ENCODE assay signal across 10 cellular contexts in genomic region chr21:41678016-41678935, GRCh38.
DNase-seq lines count a peak whose midpoint lies in the region; ATAC-seq, FAIRE-seq and TF ChIP-seq lines count a peak whose summit lies in the region.
"Had no signal": no experiment of that assay in that cellular context is flagged by ENCODE, and none has a peak within 500 bp of the region (broad histone marks: within the 10 kb centered on the region; RNA-seq: fewer than 3 reads in every experiment).

No MANE protein-coding gene starts in this region.

- H3K4me3 ChIP-seq in liver (ENCODE audit: low read depth in 1 of 3, low read length in 3 of 3) (no peak overlapping the region), foreskin fibroblast (ENCODE audit: low read depth in 1 of 2, low read length in 2 of 2) (no peak overlapping the region)

- H3K9ac ChIP-seq in liver (ENCODE audit: low read depth in 1 of 2, low read length in 2 of 2), result no peak overlapping the region

- H3K9me3 ChIP-seq in liver (ENCODE audit: control insufficient read depth in 4 of 4, low read length in 3 of 4), result no peaks in the 10 kb centered on the region

- H3K4me1 ChIP-seq in liver (ENCODE audit: control insufficient read depth in 4 of 4, insufficient read depth in 4 of 4, low read length in 3 of 4), result peaks cover 0 to 6% (median 2%) of the 10 kb centered on the region in 4 donors

- peak in 1 of 2 donors; percentile 13 for TF ChIP-seq RAD21 in liver (IDR thresholded peaks at IDR 0.05)

- peak overlapping the region; percentile 76; the same call in 1 of the 2 replicates for H3K27ac Mint-ChIP-seq in WTC11
- H3K27ac Mint-ChIP-seq: activated B cell treated with CpG ODN at 0.5 μM for 24 hours, B cell had no signal

- H3K36me3 ChIP-seq in liver (ENCODE audit: control insufficient read depth in 4 of 4, insufficient read depth in 3 of 4, low read depth in 1 of 4, low read length in 3 of 4), result no peaks in the 10 kb centered on the region

- H3K4me1 Mint-ChIP-seq in WTC11, result peaks cover 33% of the 10 kb centered on the region
- H3K4me1 Mint-ChIP-seq: activated B cell treated with CpG ODN at 0.5 μM for 24 hours, B cell had no signal

- intact Hi-C loops in posterior vena cava (cut with DNase I), result no loop called here

- H3K4me3 Mint-ChIP-seq in WTC11, result no peak overlapping the region
- H3K4me3 Mint-ChIP-seq: activated B cell treated with CpG ODN at 0.5 μM for 24 hours, B cell had no signal

- TF ChIP-seq CTCF in WTC11 (IDR thresholded peaks at IDR 0.05) (no peak), liver (IDR thresholded peaks at IDR 0.05; ENCODE audit: low read depth, low read length, missing input control) (no peak), foreskin fibroblast (IDR thresholded peaks at IDR 0.05; ENCODE audit: low read depth, low read length) (no peak)

- CTCF ChIA-PET in WTC11 (lab: Charles Lee), result interaction anchor here (0.8 to 2.5 kb wide), 8 partner anchors 9 to 138 kb away, joined by 3 to 11 read pairs (median 4); no protein-coding TSS in a partner anchor

- H3K27ac ChIP-seq in liver (ENCODE audit: low read depth in 1 of 2, low read length in 2 of 2), result peak overlapping the region; percentile 18 to 56

- 62% methylated on average over 17 of the region's 17 CpGs for WGBS in liver

- H3K9me3 Mint-ChIP-seq in WTC11, result peaks cover 3% of the 10 kb centered on the region; the same call in 1 of the 2 replicates
- H3K9me3 Mint-ChIP-seq: activated B cell treated with CpG ODN at 0.5 μM for 24 hours had no signal

- no peaks in the 10 kb centered on the region; the same call in 1 of the 2 replicates for H3K27me3 Mint-ChIP-seq in WTC11 (ENCODE audit: low read depth)

- FAIRE-seq in urothelium cell line (lab: Jason Lieb, UNC), result no peak

- DNase-seq in NCI-H2171 treated with DMSO at 0.1 percent for 48 hours (lab: John Stamatoyannopoulos, UW) (peak; percentile 26), NCI-H2171 (lab: John Stamatoyannopoulos, UW) (no peak), WTC11 (ENCODE audit: low spot score) (no peak), urothelium cell line (ENCODE audit: low spot score) (peak; percentile 17), foreskin fibroblast (no peak), posterior vena cava (ENCODE audit: low spot score) (no peak)
- DNase-seq in activated CD8-positive, alpha-beta memory T cell treated with anti-CD3 and anti-CD28 coated beads for 24 hours, result no peak
- DNase-seq: activated B cell treated with CpG ODN at 0.5 μM for 24 hours had no signal

- no peaks in the 10 kb centered on the region for H3K27me3 ChIP-seq in liver (ENCODE audit: control insufficient read depth in 4 of 4, insufficient read depth in 4 of 4, low read length in 3 of 4)

- H3K36me3 Mint-ChIP-seq in WTC11, result no peaks in the 10 kb centered on the region

- peak; percentile 24 for ATAC-seq in WTC11

- POLR2A ChIA-PET in WTC11 (lab: Charles Lee), result no interaction called here

TF ChIP-seq in WTC11, 78 proteins besides CTCF, POLR2A, EP300 and RAD21:
- TF ChIP-seq, protein P1, sequence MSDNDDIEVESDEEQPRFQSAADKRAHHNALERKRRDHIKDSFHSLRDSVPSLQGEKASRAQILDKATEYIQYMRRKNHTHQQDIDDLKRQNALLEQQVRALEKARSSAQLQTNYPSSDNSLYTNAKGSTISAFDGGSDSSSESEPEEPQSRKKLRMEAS (CRISPR knock-in tag; IDR thresholded peaks at IDR 0.05), result peak; percentile 65; the same call in 1 of the 2 replicates
- TF ChIP-seq, protein P2, sequence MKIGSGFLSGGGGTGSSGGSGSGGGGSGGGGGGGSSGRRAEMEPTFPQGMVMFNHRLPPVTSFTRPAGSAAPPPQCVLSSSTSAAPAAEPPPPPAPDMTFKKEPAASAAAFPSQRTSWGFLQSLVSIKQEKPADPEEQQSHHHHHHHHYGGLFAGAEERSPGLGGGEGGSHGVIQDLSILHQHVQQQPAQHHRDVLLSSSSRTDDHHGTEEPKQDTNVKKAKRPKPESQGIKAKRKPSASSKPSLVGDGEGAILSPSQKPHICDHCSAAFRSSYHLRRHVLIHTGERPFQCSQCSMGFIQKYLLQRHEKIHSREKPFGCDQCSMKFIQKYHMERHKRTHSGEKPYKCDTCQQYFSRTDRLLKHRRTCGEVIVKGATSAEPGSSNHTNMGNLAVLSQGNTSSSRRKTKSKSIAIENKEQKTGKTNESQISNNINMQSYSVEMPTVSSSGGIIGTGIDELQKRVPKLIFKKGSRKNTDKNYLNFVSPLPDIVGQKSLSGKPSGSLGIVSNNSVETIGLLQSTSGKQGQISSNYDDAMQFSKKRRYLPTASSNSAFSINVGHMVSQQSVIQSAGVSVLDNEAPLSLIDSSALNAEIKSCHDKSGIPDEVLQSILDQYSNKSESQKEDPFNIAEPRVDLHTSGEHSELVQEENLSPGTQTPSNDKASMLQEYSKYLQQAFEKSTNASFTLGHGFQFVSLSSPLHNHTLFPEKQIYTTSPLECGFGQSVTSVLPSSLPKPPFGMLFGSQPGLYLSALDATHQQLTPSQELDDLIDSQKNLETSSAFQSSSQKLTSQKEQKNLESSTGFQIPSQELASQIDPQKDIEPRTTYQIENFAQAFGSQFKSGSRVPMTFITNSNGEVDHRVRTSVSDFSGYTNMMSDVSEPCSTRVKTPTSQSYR (CRISPR knock-in tag; IDR thresholded peaks at IDR 0.05), result no peak
- TF ChIP-seq PRRX2 (CRISPR knock-in tag; IDR thresholded peaks at IDR 0.05), result no peak

TF ChIP-seq in liver, 16 proteins besides CTCF, POLR2A, EP300 and RAD21:
- TF ChIP-seq HNF4G (IDR thresholded peaks at IDR 0.05), result no peak
- no peak for TF ChIP-seq HNF4A (conservative IDR thresholded peaks at IDR 0.05)
- no peak for TF ChIP-seq RXRA (IDR thresholded peaks at IDR 0.05)
- no peak for TF ChIP-seq GABPA (IDR thresholded peaks at IDR 0.05 in 1 of 2, conservative IDR thresholded peaks at IDR 0.05 in 1 of 2)
- TF ChIP-seq EGR1 (IDR thresholded peaks at IDR 0.05; ENCODE audit: low read depth in 2 of 2), result no peak
- no peak for TF ChIP-seq NR2F2 (IDR thresholded peaks at IDR 0.05)
- TF ChIP-seq FOXA1 (IDR thresholded peaks at IDR 0.05), result no peak
- TF ChIP-seq TAF1 (conservative IDR thresholded peaks at IDR 0.05), result no peak
- no peak for TF ChIP-seq JUND (IDR thresholded peaks at IDR 0.05)
- TF ChIP-seq FOXA2 (IDR thresholded peaks at IDR 0.05), result no peak
- TF ChIP-seq YY1 (IDR thresholded peaks at IDR 0.05), result no peak
- TF ChIP-seq ATF3 (IDR thresholded peaks at IDR 0.05), result no peak
- TF ChIP-seq, protein P3, sequence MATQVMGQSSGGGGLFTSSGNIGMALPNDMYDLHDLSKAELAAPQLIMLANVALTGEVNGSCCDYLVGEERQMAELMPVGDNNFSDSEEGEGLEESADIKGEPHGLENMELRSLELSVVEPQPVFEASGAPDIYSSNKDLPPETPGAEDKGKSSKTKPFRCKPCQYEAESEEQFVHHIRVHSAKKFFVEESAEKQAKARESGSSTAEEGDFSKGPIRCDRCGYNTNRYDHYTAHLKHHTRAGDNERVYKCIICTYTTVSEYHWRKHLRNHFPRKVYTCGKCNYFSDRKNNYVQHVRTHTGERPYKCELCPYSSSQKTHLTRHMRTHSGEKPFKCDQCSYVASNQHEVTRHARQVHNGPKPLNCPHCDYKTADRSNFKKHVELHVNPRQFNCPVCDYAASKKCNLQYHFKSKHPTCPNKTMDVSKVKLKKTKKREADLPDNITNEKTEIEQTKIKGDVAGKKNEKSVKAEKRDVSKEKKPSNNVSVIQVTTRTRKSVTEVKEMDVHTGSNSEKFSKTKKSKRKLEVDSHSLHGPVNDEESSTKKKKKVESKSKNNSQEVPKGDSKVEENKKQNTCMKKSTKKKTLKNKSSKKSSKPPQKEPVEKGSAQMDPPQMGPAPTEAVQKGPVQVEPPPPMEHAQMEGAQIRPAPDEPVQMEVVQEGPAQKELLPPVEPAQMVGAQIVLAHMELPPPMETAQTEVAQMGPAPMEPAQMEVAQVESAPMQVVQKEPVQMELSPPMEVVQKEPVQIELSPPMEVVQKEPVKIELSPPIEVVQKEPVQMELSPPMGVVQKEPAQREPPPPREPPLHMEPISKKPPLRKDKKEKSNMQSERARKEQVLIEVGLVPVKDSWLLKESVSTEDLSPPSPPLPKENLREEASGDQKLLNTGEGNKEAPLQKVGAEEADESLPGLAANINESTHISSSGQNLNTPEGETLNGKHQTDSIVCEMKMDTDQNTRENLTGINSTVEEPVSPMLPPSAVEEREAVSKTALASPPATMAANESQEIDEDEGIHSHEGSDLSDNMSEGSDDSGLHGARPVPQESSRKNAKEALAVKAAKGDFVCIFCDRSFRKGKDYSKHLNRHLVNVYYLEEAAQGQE (IDR thresholded peaks at IDR 0.05), result no peak
- TF ChIP-seq ZBTB33 (IDR thresholded peaks at IDR 0.05), result no peak
- TF ChIP-seq, protein P1 (IDR thresholded peaks at IDR 0.05), result no peak
- no peak for TF ChIP-seq SP1 (IDR thresholded peaks at IDR 0.05)

Comparison
In these comparisons a context has a peak if more than half of its experiments do, and no peak if none do; other contexts are left out.
1. DNase-seq: peak in NCI-H2171 treated with DMSO at 0.1 percent for 48 hours (single experiment) and urothelium cell line (single experiment); none in NCI-H2171 (single experiment), WTC11 (single experiment), foreskin fibroblast (0 of 2), activated CD8-positive, alpha-beta memory T cell treated with anti-CD3 and anti-CD28 coated beads for 24 hours (single experiment) and posterior vena cava (single experiment).